Comparison of ENCODE assay signal across 15 cellular contexts in genomic region chr2:150587547-150588209, GRCh38.
DNase-seq lines count a peak whose midpoint lies in the region; FAIRE-seq and TF ChIP-seq lines count a peak whose summit lies in the region.
"Had no signal": no experiment of that assay in that cellular context is flagged by ENCODE, and none has a peak within 500 bp of the region (broad histone marks: within the 10 kb centered on the region; RNA-seq: fewer than 3 reads in every experiment).

No MANE protein-coding gene starts in this region.

- H3K27ac ChIP-seq in adrenal gland = peak overlapping the region in 4 of 5 donors; percentile 7 to 78 (median 30)
- H3K27ac ChIP-seq in vagina = peak overlapping the region; percentile 26
- no peak overlapping the region for H3K27ac ChIP-seq in kidney (ENCODE audit: low read depth in 2 of 2, low read length in 2 of 2)

- H3K36me3 ChIP-seq in adrenal gland (replicated peaks in 1 of 2) (no peaks in the 10 kb centered on the region), vagina (no peaks in the 10 kb centered on the region), kidney (ENCODE audit: control insufficient read depth in 1 of 2, insufficient read depth in 2 of 2, low read length in 2 of 2) (no peaks in the 10 kb centered on the region)
- H3K36me3 ChIP-seq: gastroesophageal sphincter had no signal

- FAIRE-seq in kidney (lab: Jason Lieb, UNC) = no peak
- FAIRE-seq: D721Med, small intestine had no signal

- H3K4me1 ChIP-seq in adrenal gland (replicated peaks in 1 of 2) (peaks cover 11 to 21% of the 10 kb centered on the region in 2 donors), vagina (peaks cover 7% of the 10 kb centered on the region), kidney (ENCODE audit: control insufficient read depth in 1 of 2, insufficient read depth in 1 of 2, low read depth in 1 of 2, low read length in 2 of 2) (peaks cover 0 to 6% of the 10 kb centered on the region in 2 donors)

- DNase-seq in HFF-Myc (ENCODE audit: extremely low read depth, low read depth) (peak; percentile 52), adrenal gland (no peak), left kidney (ENCODE audit: low read depth, low spot score) (peak; percentile 33), vagina (ENCODE audit: extremely low spot score in 2 of 2) (no peak), kidney (no peak), islet precursor cell (no peak), NCI-H2081 treated with DMSO at 0.1 percent for 48 hours (lab: John Stamatoyannopoulos, UW) (no peak)
- DNase-seq: activated CD4-positive, alpha-beta T cell treated with anti-CD3 and anti-CD28 coated beads for 4 hours; activated T-cell treated with anti-CD3 and anti-CD28 coated beads, Interleukin-2, amount 50 U/mL, for 72 hours; amygdala; NCI-H446; nephron progenitor cell; small intestine had no signal

- H3K4me3 ChIP-seq in HFF-Myc (replicated peaks; ENCODE audit: low read depth, low read length) = no peak overlapping the region
- no peak overlapping the region for H3K4me3 ChIP-seq in adrenal gland
- H3K4me3 ChIP-seq in vagina = peak overlapping the region in 1 of 2 donors; percentile 11
- H3K4me3 ChIP-seq in kidney (ENCODE audit: low read length in 2 of 2) = no peak overlapping the region
- H3K4me3 ChIP-seq: gastroesophageal sphincter had no signal

- H3K27me3 ChIP-seq in adrenal gland = no peaks in the 10 kb centered on the region
- H3K27me3 ChIP-seq in vagina = no peaks in the 10 kb centered on the region
- H3K27me3 ChIP-seq: gastroesophageal sphincter had no signal

- no peak for TF ChIP-seq POLR2A in adrenal gland (IDR thresholded peaks at IDR 0.05)
- TF ChIP-seq POLR2A in vagina (IDR thresholded peaks at IDR 0.05) = no peak

- WGBS in adrenal gland, 4 donors = 26 to 38% (median 29%) methylated on average over 7 of the region's 7 CpGs

- H3K9me3 ChIP-seq in adrenal gland (replicated peaks in 1 of 3) (no peaks in the 10 kb centered on the region), vagina (no peaks in the 10 kb centered on the region), kidney (ENCODE audit: control insufficient read depth in 1 of 2, low read length in 2 of 2) (no peaks in the 10 kb centered on the region)
- H3K9me3 ChIP-seq: gastroesophageal sphincter had no signal

- no peak for TF ChIP-seq CTCF in HFF-Myc (IDR thresholded peaks at IDR 0.05; ENCODE audit: low read depth, low read length, missing control alignments)
- no peak for TF ChIP-seq CTCF in adrenal gland (IDR thresholded peaks at IDR 0.05)
- no peak for TF ChIP-seq CTCF in vagina (IDR thresholded peaks at IDR 0.05)
- TF ChIP-seq CTCF in kidney (IDR thresholded peaks at IDR 0.05; ENCODE audit: borderline replicate concordance, extremely low read depth, insufficient read depth) = no peak

- intact Hi-C loops in adrenal gland (cut with DNase I) (no loop called here), vagina (cut with DNase I) (no loop called here), kidney (cut with DNase I) (no loop called here)

- no peak overlapping the region for H3K9ac ChIP-seq in kidney (ENCODE audit: low read length in 2 of 2)

Comparison
In these comparisons a context has a peak if more than half of its experiments do, and no peak if none do; other contexts are left out.
1. DNase-seq: peak in HFF-Myc (single experiment) and left kidney (single experiment); none in adrenal gland (0 of 7), vagina (0 of 2), kidney (single experiment), islet precursor cell (single experiment) and NCI-H2081 treated with DMSO at 0.1 percent for 48 hours (single experiment).
2. H3K27ac ChIP-seq: peak in adrenal gland (4 of 5) and vagina (single experiment); none in kidney (0 of 2).